ENCODE assay signal across 9 cellular contexts in the genomic region with DNA sequence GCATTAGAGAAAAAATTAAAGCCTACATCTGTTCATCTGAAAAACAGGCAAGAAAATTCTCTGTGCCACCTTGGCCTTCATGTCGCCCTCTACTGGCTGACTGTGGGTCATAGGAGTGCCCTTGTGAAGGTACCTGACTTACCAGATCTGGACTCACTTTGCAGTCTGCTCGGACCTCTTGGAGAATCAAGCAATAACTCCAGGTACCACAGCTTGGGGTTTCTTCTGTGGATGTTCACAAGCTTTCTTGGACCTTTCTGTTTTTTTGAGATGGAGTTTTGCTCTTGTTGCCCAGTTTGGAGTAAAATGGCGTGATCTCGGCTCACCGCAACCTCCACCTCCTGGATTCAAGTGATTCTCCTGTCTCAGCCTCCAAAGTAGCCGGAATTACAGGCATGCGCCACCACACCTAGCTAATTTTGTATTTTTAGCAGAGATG. TPM values are rescaled to one million over a fixed set of nuclear protein-coding genes. Genes with fewer than 3 reads are reported as not detected.
DNase-seq lines count a peak whose midpoint lies in the region; ATAC-seq and TF ChIP-seq lines count a peak whose summit lies in the region.
"Had no signal": no experiment of that assay in that cellular context is flagged by ENCODE, and none has a peak within 500 bp of the region (broad histone marks: within the 10 kb centered on the region; RNA-seq: fewer than 3 reads in every experiment).

No MANE protein-coding gene starts in this region.

- CTCF ChIA-PET in CD4-positive, alpha-beta T cell (lab: Charles Lee), result no interaction called here
- CTCF ChIA-PET in activated CD4-positive, alpha-beta memory T cell treated with anti-CD3 and anti-CD28 coated beads for 36 hours (lab: Charles Lee), result no interaction called here

- no peak overlapping the region for H3K27ac Mint-ChIP-seq in CD4-positive, alpha-beta T cell
- H3K27ac Mint-ChIP-seq in activated CD4-positive, alpha-beta memory T cell treated with anti-CD3 and anti-CD28 coated beads for 36 hours, result no peak overlapping the region

- H3K36me3 Mint-ChIP-seq in CD4-positive, alpha-beta T cell (ENCODE audit: low read depth), result no peaks in the 10 kb centered on the region
- no peaks in the 10 kb centered on the region for H3K36me3 Mint-ChIP-seq in activated CD4-positive, alpha-beta memory T cell treated with anti-CD3 and anti-CD28 coated beads for 36 hours

- H3K27ac ChIP-seq in CD4-positive, alpha-beta T cell (ENCODE audit: low read depth, low read length), result no peak overlapping the region
- no peak overlapping the region for H3K27ac ChIP-seq in uterus

- TF ChIP-seq CTCF in CD4-positive, alpha-beta T cell (IDR thresholded peaks at IDR 0.05), result peak; percentile 47
- TF ChIP-seq CTCF in omental fat pad (IDR thresholded peaks at IDR 0.05) (no peak), uterus (IDR thresholded peaks at IDR 0.05) (no peak)

- POLR2A ChIA-PET in CD4-positive, alpha-beta T cell (lab: Charles Lee), result no interaction called here
- POLR2A ChIA-PET in activated CD4-positive, alpha-beta memory T cell treated with anti-CD3 and anti-CD28 coated beads for 36 hours (lab: Charles Lee), result interaction anchor here (0.7 kb wide), 1 partner anchor 704 kb away, joined by 3 read pairs; no protein-coding TSS in a partner anchor

- no peak for TF ChIP-seq POLR2A in uterus (IDR thresholded peaks at IDR 0.05)

- no peak overlapping the region for H3K4me3 ChIP-seq in uterus

- H3K9me3 ChIP-seq in CD4-positive, alpha-beta T cell (ENCODE audit: control insufficient read depth, low read length), result no peaks in the 10 kb centered on the region
- no peaks in the 10 kb centered on the region for H3K9me3 ChIP-seq in uterus

- H3K4me3 Mint-ChIP-seq in CD4-positive, alpha-beta T cell, result no peak overlapping the region
- H3K4me3 Mint-ChIP-seq in activated CD4-positive, alpha-beta memory T cell treated with anti-CD3 and anti-CD28 coated beads for 36 hours, result no peak overlapping the region

- no peak for ATAC-seq in CD4-positive, alpha-beta T cell (ENCODE audit: poor library complexity)
- ATAC-seq in omental fat pad (ENCODE audit: low FRiP score) (no peak), HG03342 (IDR thresholded peaks at IDR 0.05; ENCODE audit: unreplicated experiment) (no peak), GM18870 (IDR thresholded peaks at IDR 0.05; ENCODE audit: unreplicated experiment) (no peak)

- H3K9me3 Mint-ChIP-seq in CD4-positive, alpha-beta T cell, result no peaks in the 10 kb centered on the region
- H3K9me3 Mint-ChIP-seq in activated CD4-positive, alpha-beta memory T cell treated with anti-CD3 and anti-CD28 coated beads for 36 hours, result no peaks in the 10 kb centered on the region

- H3K4me1 ChIP-seq in uterus, result no peaks in the 10 kb centered on the region

- H3K27me3 Mint-ChIP-seq in CD4-positive, alpha-beta T cell, result peaks cover 31% of the 10 kb centered on the region
- peaks cover 7% of the 10 kb centered on the region for H3K27me3 Mint-ChIP-seq in activated CD4-positive, alpha-beta memory T cell treated with anti-CD3 and anti-CD28 coated beads for 36 hours

- intact Hi-C loops in CD4-positive, alpha-beta T cell (cut with DNase I, micrococcal nuclease), result no loop called here
- intact Hi-C loops in activated CD4-positive, alpha-beta memory T cell treated with anti-CD3 and anti-CD28 coated beads for 36 hours (cut with micrococcal nuclease), result no loop called here
- intact Hi-C loops in uterus (cut with DNase I; ENCODE audit: low total_unique reads), result no loop called here

- no peaks in the 10 kb centered on the region for H3K4me1 Mint-ChIP-seq in CD4-positive, alpha-beta T cell (ENCODE audit: low read depth)
- H3K4me1 Mint-ChIP-seq in activated CD4-positive, alpha-beta memory T cell treated with anti-CD3 and anti-CD28 coated beads for 36 hours (ENCODE audit: low read depth), result no peaks in the 10 kb centered on the region

- H3K27me3 ChIP-seq in CD4-positive, alpha-beta T cell (ENCODE audit: control insufficient read depth, insufficient read depth, low read length), result no peaks in the 10 kb centered on the region
- H3K27me3 ChIP-seq in uterus, result no peaks in the 10 kb centered on the region

- peak in 6 of 10 experiments; percentile 12 to 52 (median 18) for DNase-seq in CD4-positive, alpha-beta T cell
- DNase-seq in KBM-7 (peak; percentile 20), omental fat pad (ENCODE audit: low spot score) (peak; percentile 15), uterus (no peak), NCI-H1048 (lab: John Stamatoyannopoulos, UW) (no peak)
- peak; percentile 52 for DNase-seq in activated CD4-positive, alpha-beta memory T cell treated with anti-CD3 and anti-CD28 coated beads for 36 hours

- no peaks in the 10 kb centered on the region for H3K36me3 ChIP-seq in uterus

- in situ Hi-C loops in KBM-7 (cut with MboI; ENCODE audit: low pct_unique_long_range_greater_than_20kb, low sequenced_read_pairs), result no loop called here

RNA-seq across cellular contexts. Expression of a gene that starts 2.4 kb away (rescaled TPM):
- total RNA-seq in CD4-positive, alpha-beta T cell, result not detected
- total RNA-seq in activated CD4-positive, alpha-beta memory T cell treated with anti-CD3 and anti-CD28 coated beads for 36 hours, result not detected
- total RNA-seq in omental fat pad (not detected), uterus (not detected)
- total RNA-seq: T-helper 2 cell treated with Interferon-gamma antibody and Interleukin-4, amounts not matched to agents 100 ng/mL and 5 ng/mL, for 36 hours had no signal

RNA-seq across cellular contexts. Expression of a gene that starts 25.6 kb away (rescaled TPM):
- total RNA-seq in CD4-positive, alpha-beta T cell, result not detected
- total RNA-seq in activated CD4-positive, alpha-beta memory T cell treated with anti-CD3 and anti-CD28 coated beads for 36 hours, result not detected
- not detected for total RNA-seq in omental fat pad
- not detected for total RNA-seq in uterus
- total RNA-seq: T-helper 2 cell treated with Interferon-gamma antibody and Interleukin-4, amounts not matched to agents 100 ng/mL and 5 ng/mL, for 36 hours had no signal

RNA-seq across cellular contexts. Expression of a gene that starts 27.2 kb away (rescaled TPM):
- not detected for total RNA-seq in CD4-positive, alpha-beta T cell
- not detected for total RNA-seq in activated CD4-positive, alpha-beta memory T cell treated with anti-CD3 and anti-CD28 coated beads for 36 hours
- total RNA-seq in omental fat pad, result not detected
- not detected for total RNA-seq in uterus
- total RNA-seq: T-helper 2 cell treated with Interferon-gamma antibody and Interleukin-4, amounts not matched to agents 100 ng/mL and 5 ng/mL, for 36 hours had no signal

RNA-seq across cellular contexts. Expression of a gene that starts 56.6 kb away (rescaled TPM):
- total RNA-seq in CD4-positive, alpha-beta T cell, result not detected
- not detected for total RNA-seq in activated CD4-positive, alpha-beta memory T cell treated with anti-CD3 and anti-CD28 coated beads for 36 hours
- total RNA-seq in omental fat pad (not detected), uterus (not detected)
- total RNA-seq: T-helper 2 cell treated with Interferon-gamma antibody and Interleukin-4, amounts not matched to agents 100 ng/mL and 5 ng/mL, for 36 hours had no signal

RNA-seq across cellular contexts. Expression of a gene that starts 56.7 kb away (rescaled TPM):
- not detected for total RNA-seq in CD4-positive, alpha-beta T cell
- not detected for total RNA-seq in activated CD4-positive, alpha-beta memory T cell treated with anti-CD3 and anti-CD28 coated beads for 36 hours
- total RNA-seq in omental fat pad, result not detected
- total RNA-seq in uterus, result not detected
- total RNA-seq: T-helper 2 cell treated with Interferon-gamma antibody and Interleukin-4, amounts not matched to agents 100 ng/mL and 5 ng/mL, for 36 hours had no signal

Comparison
In these comparisons a context has a peak if more than half of its experiments do, and no peak if none do; other contexts are left out.
1. DNase-seq: peak in CD4-positive, alpha-beta T cell (6 of 10), KBM-7 (single experiment), activated CD4-positive, alpha-beta memory T cell treated with anti-CD3 and anti-CD28 coated beads for 36 hours (single experiment) and omental fat pad (single experiment); none in uterus (0 of 2) and NCI-H1048 (single experiment).